In the genomic region with DNA sequence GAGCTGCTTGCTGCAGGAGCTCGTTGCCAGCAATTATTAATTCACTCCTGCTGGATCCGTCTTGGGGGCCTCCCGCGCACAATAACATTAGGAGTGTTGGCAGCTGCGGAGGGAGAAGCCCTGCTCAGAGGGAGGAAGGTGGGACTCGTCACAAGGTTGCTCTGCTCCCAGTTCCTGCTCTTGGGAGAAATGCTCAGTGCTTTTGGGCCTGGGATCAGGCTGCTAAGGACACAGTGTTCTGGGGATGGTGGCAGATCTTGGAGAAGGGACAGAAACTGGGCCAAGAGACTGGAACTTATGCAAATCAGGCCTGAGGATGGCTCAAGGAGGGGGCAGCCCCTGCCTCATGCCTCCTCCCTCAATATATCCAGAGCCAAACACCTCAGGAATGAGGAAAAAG, we compare ENCODE assay signal across 21 cellular contexts.
DNase-seq lines count a peak whose midpoint lies in the region; ATAC-seq and TF ChIP-seq lines count a peak whose summit lies in the region.
"Had no signal": no experiment of that assay in that cellular context is flagged by ENCODE, and none has a peak within 500 bp of the region (broad histone marks: within the 10 kb centered on the region; RNA-seq: fewer than 3 reads in every experiment).

No MANE protein-coding gene starts in this region.

- no peak overlapping the region for H3K4me3 ChIP-seq in mucosa of descending colon
- H3K4me3 ChIP-seq in upper lobe of right lung, result no peak overlapping the region
- H3K4me3 ChIP-seq: left lung, spleen, tibial artery had no signal

- DNase-seq in anterior cingulate cortex (lab: John Stamatoyannopoulos, UW) (peak in 37 of 58 donors; percentile 8 to 78 (median 39)), mucosa of descending colon (no peak), sciatic nerve (ENCODE audit: low spot score) (no peak), SK-N-DZ (ENCODE audit: low spot score) (no peak), upper lobe of right lung (no peak)
- DNase-seq in activated effector memory CD4-positive, alpha-beta T cell treated with anti-CD3 and anti-CD28 coated beads, Interleukin-2, amount 50 U/mL, for 16 hours, result no peak
- DNase-seq: activated B cell treated with CpG ODN at 0.5 μM for 24 hours; activated CD4-positive, alpha-beta T cell treated with anti-CD3 and anti-CD28 coated beads, Interleukin-2, amount 50 U/mL, for 4 hours; aorta; CD4-positive, CD25-positive, alpha-beta regulatory T cell; central memory CD4-positive, alpha-beta T cell; left lung; NCI-H187; OCI-M1; retina; spleen; stimulated activated CD4-positive, alpha-beta T cell treated with anti-CD3 and anti-CD28 coated beads, Interleukin-4, amount 100 ng/mL, for 1 hour; stimulated activated naive B cell treated with anti-CD40 and anti-IgM and Interleukin-4, amounts not matched to agents 10 μg/mL and 1 μg/mL and 100 μg/mL, for 72 hours; tibial artery had no signal

- H3K27ac ChIP-seq in upper lobe of right lung, result no peak overlapping the region
- H3K27ac ChIP-seq: epithelial cell of prostate, left lung, tibial artery had no signal

- H3K27me3 ChIP-seq in upper lobe of right lung, result no peaks in the 10 kb centered on the region
- H3K27me3 ChIP-seq: spleen, tibial artery had no signal

- intact Hi-C loops in mucosa of descending colon (cut with DNase I, micrococcal nuclease) (no loop called here), sciatic nerve (cut with DNase I) (no loop called here), upper lobe of right lung (cut with DNase I) (no loop called here)

- H3K36me3 ChIP-seq in mucosa of descending colon (ENCODE audit: low read depth), result no peaks in the 10 kb centered on the region
- no peaks in the 10 kb centered on the region for H3K36me3 ChIP-seq in upper lobe of right lung
- H3K36me3 ChIP-seq: left lung, spleen, tibial artery had no signal

- H3K9me3 ChIP-seq in mucosa of descending colon (no peaks in the 10 kb centered on the region), upper lobe of right lung (no peaks in the 10 kb centered on the region)
- H3K9me3 ChIP-seq: left lung, spleen, tibial artery had no signal

- H3K4me1 ChIP-seq in mucosa of descending colon (ENCODE audit: low read depth), result no peaks in the 10 kb centered on the region
- peaks cover 5% of the 10 kb centered on the region for H3K4me1 ChIP-seq in upper lobe of right lung
- H3K4me1 ChIP-seq: tibial artery had no signal

- peak; percentile 26 for ATAC-seq in esophagus mucosa
- peak; percentile 8 for ATAC-seq in mucosa of descending colon
- ATAC-seq in sciatic nerve, result peak; percentile 41
- no peak for ATAC-seq in upper lobe of right lung
- ATAC-seq: left lung; stimulated activated naive B cell treated with anti-CD40 and anti-IgM and Interleukin-4, amounts not matched to agents 10 μg/mL and 1 μg/mL and 100 μg/mL, for 72 hours had no signal

- no peak for TF ChIP-seq CTCF in mucosa of descending colon (IDR thresholded peaks at IDR 0.05)
- TF ChIP-seq CTCF in upper lobe of right lung (IDR thresholded peaks at IDR 0.05), result no peak

Comparison
In these comparisons a context has a peak if more than half of its experiments do, and no peak if none do; other contexts are left out.
1. DNase-seq: peak in anterior cingulate cortex (37 of 58); none in mucosa of descending colon (0 of 3), sciatic nerve (single experiment), SK-N-DZ (single experiment), activated effector memory CD4-positive, alpha-beta T cell treated with anti-CD3 and anti-CD28 coated beads, Interleukin-2, amount 50 U/mL, for 16 hours (single experiment) and upper lobe of right lung (single experiment).